Comparison of ENCODE assay signal across 27 cellular contexts in the genomic region with DNA sequence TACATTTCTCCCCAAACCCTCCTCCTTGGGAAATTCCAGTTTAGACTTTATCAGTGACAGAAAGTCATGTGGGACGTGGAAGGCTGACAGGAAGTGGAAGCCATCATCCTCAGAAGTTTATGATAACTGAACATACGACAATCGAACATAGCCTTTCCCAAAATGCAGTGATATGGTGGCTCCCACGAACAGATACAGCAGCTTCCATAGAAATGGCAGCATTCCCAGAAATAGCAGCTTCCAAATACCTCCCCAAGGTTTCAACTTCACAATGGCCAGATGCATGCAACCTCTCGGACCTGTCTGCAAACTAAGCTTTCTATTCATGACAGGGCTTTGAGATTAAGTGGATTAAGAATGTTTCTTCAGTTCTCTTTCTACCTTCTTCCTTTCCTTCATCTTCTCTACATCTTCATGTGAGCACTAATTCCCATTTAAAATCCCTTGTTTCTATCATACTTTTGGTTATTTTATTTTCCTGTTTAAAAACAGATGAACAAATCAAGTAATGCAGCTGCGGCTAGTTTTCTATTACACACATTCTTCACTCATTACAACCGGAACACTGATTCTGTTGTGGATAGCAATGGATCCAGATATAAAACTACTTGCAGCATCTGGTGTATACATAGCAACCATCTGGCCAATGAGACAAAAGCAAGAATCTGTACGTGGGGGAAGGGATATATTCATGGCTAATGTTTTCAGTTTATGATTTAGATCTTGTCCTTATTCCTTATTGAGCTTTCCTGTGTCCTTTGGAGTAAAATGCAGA.
A peak's percentile ranks its signal among the peaks of the same experiment; 100 is the strongest.
DNase-seq lines count a peak whose midpoint lies in the region; ATAC-seq and TF ChIP-seq lines count a peak whose summit lies in the region.
"Had no signal": no experiment of that assay in that cellular context is flagged by ENCODE, and none has a peak within 500 bp of the region (broad histone marks: within the 10 kb centered on the region; RNA-seq: fewer than 3 reads in every experiment).

No MANE protein-coding gene starts in this region.

- no peaks in the 10 kb centered on the region for H3K4me1 Mint-ChIP-seq in progenitor cell of endocrine pancreas (ENCODE audit: low read depth)

- H3K4me3 ChIP-seq in SK-N-SH (ENCODE audit: low read depth in 2 of 2, low read length in 1 of 2) (no peak overlapping the region), smooth muscle cell (no peak overlapping the region)
- H3K4me3 ChIP-seq: GM12878, lower lobe of right lung, thyroid gland had no signal

- no peaks in the 10 kb centered on the region for H3K9me3 Mint-ChIP-seq in progenitor cell of endocrine pancreas (ENCODE audit: low read depth)

- POLR2A ChIA-PET in SK-N-SH (lab: Yijun Ruan, JAX), result no interaction called here

- H3K36me3 ChIP-seq in SK-N-SH (replicated peaks in 1 of 2; ENCODE audit: control insufficient read depth in 1 of 2, insufficient read depth in 2 of 2, low read length in 1 of 2), result no peaks in the 10 kb centered on the region
- H3K36me3 ChIP-seq in smooth muscle cell (ENCODE audit: low read depth), result no peaks in the 10 kb centered on the region
- H3K36me3 ChIP-seq: lower lobe of right lung, neutrophil, thyroid gland had no signal

- TF ChIP-seq RAD21 in SK-N-SH (IDR thresholded peaks at IDR 0.05; ENCODE audit: low read length), result no peak

- H4K20me1 ChIP-seq in SK-N-SH (ENCODE audit: insufficient read depth) (no peaks in the 10 kb centered on the region), smooth muscle cell (ENCODE audit: low read depth) (no peaks in the 10 kb centered on the region)

- H3K27ac ChIP-seq in SK-N-SH (ENCODE audit: low read depth in 2 of 2, low read length in 1 of 2), result no peak overlapping the region
- H3K27ac ChIP-seq in smooth muscle cell (ENCODE audit: low read depth), result no peak overlapping the region
- H3K27ac ChIP-seq: KMS-11, lower lobe of right lung, neutrophil, thyroid gland had no signal

- H3K4me2 ChIP-seq in SK-N-SH, result no peak overlapping the region
- H3K4me2 ChIP-seq in smooth muscle cell, result no peak overlapping the region
- H3K4me2 ChIP-seq: KMS-11 had no signal

- no peaks in the 10 kb centered on the region for H3K27me3 Mint-ChIP-seq in progenitor cell of endocrine pancreas
- H3K27me3 Mint-ChIP-seq: activated T-cell treated with anti-CD3 and anti-CD28 coated beads, Interleukin-2, amount 50 U/mL, for 24 hours had no signal

- H3K4me1 ChIP-seq in SK-N-SH (ENCODE audit: control insufficient read depth in 1 of 2, insufficient read depth in 2 of 2, low read depth in 1 of 2, low read length in 1 of 2), result peaks cover 0 to 17% of the 10 kb centered on the region in 2 experiments; a peak in 2 of 4 replicates
- peaks cover 7% of the 10 kb centered on the region for H3K4me1 ChIP-seq in smooth muscle cell (ENCODE audit: low read depth)
- H3K4me1 ChIP-seq: lower lobe of right lung, thyroid gland had no signal

- H3K36me3 Mint-ChIP-seq in progenitor cell of endocrine pancreas (ENCODE audit: insufficient read depth), result no peaks in the 10 kb centered on the region
- H3K36me3 Mint-ChIP-seq: CD8-positive, alpha-beta T cell had no signal

- peaks cover 23% of the 10 kb centered on the region for H3F3A ChIP-seq in SK-N-SH (replicated peaks; ENCODE audit: insufficient read depth)
- H3F3A ChIP-seq in smooth muscle cell (ENCODE audit: low read depth), result peaks cover 4% of the 10 kb centered on the region

- CTCF ChIA-PET in SK-N-SH (lab: Yijun Ruan, JAX), result no interaction called here

- TF ChIP-seq EP300 in SK-N-SH (IDR thresholded peaks at IDR 0.05; ENCODE audit: borderline replicate concordance in 1 of 2, low read depth in 1 of 2, low read length in 1 of 2), result no peak

- peak; percentile 2 for DNase-seq in SK-N-SH
- peak; percentile 61 for DNase-seq in NCI-H82 (lab: John Stamatoyannopoulos, UW)
- DNase-seq in fibroblast of peridontal ligament (ENCODE audit: extremely low read depth), result peak; percentile 73
- DNase-seq in progenitor cell of endocrine pancreas (ENCODE audit: low spot score, unreplicated experiment), result no peak
- no peak for DNase-seq in smooth muscle cell (lab: John Stamatoyannopoulos, UW; ENCODE audit: unreplicated experiment)
- DNase-seq in nucleus accumbens (lab: John Stamatoyannopoulos, UW), result no peak
- DNase-seq: 8988T; activated CD4-positive, alpha-beta T cell treated with anti-CD3 and anti-CD28 coated beads for 1 hour; activated naive CD4-positive, alpha-beta T cell treated with Interleukin-2 at 50 U/mL for 16 hours; activated T-cell treated with anti-CD3 and anti-CD28 coated beads, Interleukin-2, amount 50 U/mL, for 24 hours; amygdala; CD8-positive, alpha-beta T cell; central memory CD4-positive, alpha-beta T cell; islet precursor cell; lower lobe of right lung; NCI-H1930; NCI-H510A treated with DMSO at 0.1 percent for 48 hours; Right ventricle myocardium superior; stimulated activated CD4-positive, alpha-beta T cell treated with anti-CD3 and anti-CD28 coated beads, Interleukin-4, amount 100 ng/mL, for 24 hours; stimulated activated naive CD4-positive, alpha-beta T cell treated with Interleukin-2 at 50 U/mL for 16 hours; thyroid gland had no signal

- H3K27me3 ChIP-seq in SK-N-SH (ENCODE audit: insufficient read depth) (no peaks in the 10 kb centered on the region), smooth muscle cell (ENCODE audit: low read depth) (no peaks in the 10 kb centered on the region)
- H3K27me3 ChIP-seq: neutrophil, thyroid gland had no signal

- H3K9me3 ChIP-seq in SK-N-SH, result no peaks in the 10 kb centered on the region
- no peaks in the 10 kb centered on the region for H3K9me3 ChIP-seq in smooth muscle cell (replicated peaks; ENCODE audit: low read depth)
- H3K9me3 ChIP-seq: lower lobe of right lung, neutrophil, thyroid gland had no signal

- H3K9me2 ChIP-seq in SK-N-SH, result no peaks in the 10 kb centered on the region

- 78% methylated on average over 8 of the region's 8 CpGs for WGBS in SK-N-SH (ENCODE audit: low lambda C conversion rate)
- 80% methylated on average over 8 of the region's 8 CpGs for WGBS in smooth muscle cell (ENCODE audit: low lambda C conversion rate)

- H3K79me2 ChIP-seq in SK-N-SH (ENCODE audit: insufficient read depth) (no peaks in the 10 kb centered on the region), smooth muscle cell (ENCODE audit: low read depth) (no peaks in the 10 kb centered on the region)

- no peak for ATAC-seq in SK-N-SH treated with all-trans-retinoic acid at 6 μM for 48 hours
- no peak for ATAC-seq in GM21360 (IDR thresholded peaks at IDR 0.05; ENCODE audit: unreplicated experiment)
- ATAC-seq: CD8-positive, alpha-beta T cell; GM12878; HCT116; lower lobe of right lung had no signal

- no peak overlapping the region for H3K9ac ChIP-seq in SK-N-SH
- no peak overlapping the region for H3K9ac ChIP-seq in smooth muscle cell (ENCODE audit: low read depth)
- H3K9ac ChIP-seq: KMS-11 had no signal

- no peak overlapping the region for H3K4me3 Mint-ChIP-seq in progenitor cell of endocrine pancreas (ENCODE audit: low read depth)
- H3K4me3 Mint-ChIP-seq: activated T-cell treated with anti-CD3 and anti-CD28 coated beads, Interleukin-2, amount 50 U/mL, for 24 hours; CD8-positive, alpha-beta T cell had no signal

- TF ChIP-seq CTCF in SK-N-SH (IDR thresholded peaks at IDR 0.05), result no peak
- TF ChIP-seq CTCF in progenitor cell of endocrine pancreas (IDR thresholded peaks at IDR 0.05; ENCODE audit: unreplicated experiment), result no peak
- TF ChIP-seq CTCF in smooth muscle cell (IDR thresholded peaks at IDR 0.05; ENCODE audit: borderline replicate concordance, insufficient read depth, poor library complexity, severe bottlenecking), result no peak

- H2AFZ ChIP-seq in SK-N-SH (ENCODE audit: low read depth) (no peak overlapping the region), smooth muscle cell (ENCODE audit: low read depth) (no peak overlapping the region)

- no peak overlapping the region for H3K27ac Mint-ChIP-seq in progenitor cell of endocrine pancreas
- H3K27ac Mint-ChIP-seq: activated T-cell treated with anti-CD3 and anti-CD28 coated beads, Interleukin-2, amount 50 U/mL, for 24 hours; CD8-positive, alpha-beta T cell had no signal

TF ChIP-seq in SK-N-SH, 30 proteins besides CTCF, POLR2A, EP300 and RAD21 (continues in another document):
- no peak for TF ChIP-seq EZH2phosphoT487 (IDR thresholded peaks at IDR 0.05; ENCODE audit: borderline replicate concordance, low read depth)
- TF ChIP-seq SIN3A (IDR thresholded peaks at IDR 0.05; ENCODE audit: borderline replicate concordance, low read depth, low read length), result no peak
- TF ChIP-seq ELF1 (IDR thresholded peaks at IDR 0.05), result no peak
- no peak for TF ChIP-seq GABPA (IDR thresholded peaks at IDR 0.05; ENCODE audit: low read depth)
- TF ChIP-seq SMC3 (IDR thresholded peaks at IDR 0.05; ENCODE audit: low read depth, low read length), result no peak
- TF ChIP-seq IRF3 (IDR thresholded peaks at IDR 0.05; ENCODE audit: low read depth, low read length), result no peak
- TF ChIP-seq FOXM1 (IDR thresholded peaks at IDR 0.05; ENCODE audit: low read depth), result no peak

TF ChIP-seq in SK-N-SH treated with all-trans-retinoic acid at 6 μM for 48 hours, 23 proteins besides CTCF, POLR2A, EP300 and RAD21 (continues in another document):
- no peak for TF ChIP-seq ZFP3 (CRISPR knock-in tag; IDR thresholded peaks at IDR 0.05)
- TF ChIP-seq ZNF565 (CRISPR knock-in tag; conservative IDR thresholded peaks at IDR 0.05; ENCODE audit: low read depth), result no peak
- TF ChIP-seq PATZ1 (CRISPR knock-in tag; IDR thresholded peaks at IDR 0.05; ENCODE audit: borderline replicate concordance), result no peak
- no peak for TF ChIP-seq PPARA (CRISPR knock-in tag; IDR thresholded peaks at IDR 0.05; ENCODE audit: borderline replicate concordance)

Comparison
In these comparisons a context has a peak if more than half of its experiments do, and no peak if none do; other contexts are left out.
1. DNase-seq: peak in SK-N-SH (single experiment), NCI-H82 (single experiment) and fibroblast of peridontal ligament (single experiment); none in progenitor cell of endocrine pancreas (single experiment), smooth muscle cell (single experiment) and nucleus accumbens (0 of 56).